8 cellular contexts compared by ENCODE assay signal in genomic region chr4:119559044-119559647, GRCh38.
A peak's percentile ranks its signal among the peaks of the same experiment; 100 is the strongest.
DNase-seq lines count a peak whose midpoint lies in the region; ATAC-seq and TF ChIP-seq lines count a peak whose summit lies in the region.

No MANE protein-coding gene starts in this region.

- H3K27ac ChIP-seq in body of pancreas (no peak overlapping the region), right lobe of liver (no peak overlapping the region)

- TF ChIP-seq CTCF in body of pancreas (IDR thresholded peaks at IDR 0.05) = peak; percentile 21 to 69 (median 59)
- TF ChIP-seq CTCF in right lobe of liver (IDR thresholded peaks at IDR 0.05) = peak; percentile 48 to 59 (median 52)

- DNase-seq in DMS79 treated with DMSO at 0.1 percent for 48 hours (lab: John Stamatoyannopoulos, UW) = peak; percentile 16
- no peak for DNase-seq in DMS79 (lab: John Stamatoyannopoulos, UW)
- peak; percentile 11 for DNase-seq in MV-4-11 (lab: John Stamatoyannopoulos, UW)
- DNase-seq in body of pancreas = no peak
- DNase-seq in right lobe of liver = no peak
- DNase-seq in activated CD4-positive, alpha-beta T cell treated with anti-CD3 and anti-CD28 coated beads, Interleukin-2, amount 50 U/mL, for 4 hours = no peak
- DNase-seq in activated naive CD4-positive, alpha-beta T cell treated with Interleukin-2 at 50 U/mL for 16 hours = no peak

- H3K4me3 ChIP-seq in body of pancreas (no peak overlapping the region), right lobe of liver (no peak overlapping the region)

- intact Hi-C loops in body of pancreas (cut with DNase I) (no loop called here), right lobe of liver (cut with DNase I) (loop anchor here in 1 of 2 donors (5.0 kb wide), 1 partner anchor 488 kb away; no protein-coding TSS in a partner anchor)

- peak; percentile 48 for ATAC-seq in body of pancreas
- ATAC-seq in right lobe of liver = peak; percentile 46 to 68 (median 62)
- ATAC-seq in esophagus mucosa = no peak

- H3K36me3 ChIP-seq in body of pancreas (replicated peaks in 1 of 2; ENCODE audit: insufficient read depth in 1 of 2, low read depth in 2 of 2) (peaks cover 0 to 2% of the 10 kb centered on the region in 2 donors), right lobe of liver (no peaks in the 10 kb centered on the region)

- H3K4me1 ChIP-seq in body of pancreas (no peaks in the 10 kb centered on the region), right lobe of liver (no peaks in the 10 kb centered on the region)

- H3K27me3 ChIP-seq in body of pancreas = no peaks in the 10 kb centered on the region
- H3K27me3 ChIP-seq in right lobe of liver = no peaks in the 10 kb centered on the region

- H3K9me3 ChIP-seq in body of pancreas = no peaks in the 10 kb centered on the region
- H3K9me3 ChIP-seq in right lobe of liver = no peaks in the 10 kb centered on the region

- no peak for TF ChIP-seq POLR2A in body of pancreas (IDR thresholded peaks at IDR 0.05)
- TF ChIP-seq POLR2A in right lobe of liver (IDR thresholded peaks at IDR 0.05) = no peak

Comparison
In these comparisons a context has a peak if more than half of its experiments do, and no peak if none do; other contexts are left out.
1. DNase-seq: peak in DMS79 treated with DMSO at 0.1 percent for 48 hours (single experiment) and MV-4-11 (single experiment); none in DMS79 (single experiment), body of pancreas (0 of 4), right lobe of liver (0 of 3), activated CD4-positive, alpha-beta T cell treated with anti-CD3 and anti-CD28 coated beads, Interleukin-2, amount 50 U/mL, for 4 hours (0 of 2) and activated naive CD4-positive, alpha-beta T cell treated with Interleukin-2 at 50 U/mL for 16 hours (single experiment).